ENCODE assay signal across 1 cellular context in genomic region chr21:45423968-45424853, GRCh38.
TF ChIP-seq lines count a peak whose summit lies in the region.

No MANE protein-coding gene starts in this region.

TF ChIP-seq in H1, 55 proteins besides CTCF, POLR2A, EP300 and RAD21:
- no peak for TF ChIP-seq KDM5A (IDR thresholded peaks at IDR 0.05; ENCODE audit: low read length)
- TF ChIP-seq BRCA1 (IDR thresholded peaks at IDR 0.05; ENCODE audit: low read depth, low read length), result no peak
- TF ChIP-seq GABPA (IDR thresholded peaks at IDR 0.05; ENCODE audit: borderline replicate concordance, insufficient read depth, low read length), result no peak
- TF ChIP-seq SP1 (IDR thresholded peaks at IDR 0.05; ENCODE audit: low read depth, low read length), result no peak
- TF ChIP-seq CHD1 (IDR thresholded peaks at IDR 0.05; ENCODE audit: low read depth, low read length), result no peak
- TF ChIP-seq HDAC6 (IDR thresholded peaks at IDR 0.05; ENCODE audit: low read depth, low read length), result no peak
- no peak for TF ChIP-seq CREB1 (IDR thresholded peaks at IDR 0.05)
- no peak for TF ChIP-seq MAFK (IDR thresholded peaks at IDR 0.05; ENCODE audit: low read depth, low read length)
- no peak for TF ChIP-seq KDM1A (IDR thresholded peaks at IDR 0.05; ENCODE audit: borderline replicate concordance, low read length)
- TF ChIP-seq SUZ12 (IDR thresholded peaks at IDR 0.05; ENCODE audit: low read length), result no peak
- TF ChIP-seq ASH2L (IDR thresholded peaks at IDR 0.05; ENCODE audit: low read length), result no peak
- TF ChIP-seq SIN3A (conservative IDR thresholded peaks at IDR 0.05 in 1 of 2, IDR thresholded peaks at IDR 0.05 in 1 of 2; ENCODE audit: low read depth in 1 of 2, low read length in 2 of 2), result no peak
- no peak for TF ChIP-seq EZH2 (IDR thresholded peaks at IDR 0.05; ENCODE audit: low read depth, low read length, severe bottlenecking)
- no peak for TF ChIP-seq POU5F1 (IDR thresholded peaks at IDR 0.05; ENCODE audit: low read depth, low read length)
- TF ChIP-seq SIRT6 (IDR thresholded peaks at IDR 0.05; ENCODE audit: low read length), result no peak
- no peak for TF ChIP-seq TAF7 (optimal IDR thresholded peaks at IDR 0.05; ENCODE audit: borderline replicate concordance, low read depth, low read length)
- TF ChIP-seq SP2 (IDR thresholded peaks at IDR 0.05; ENCODE audit: low read length), result no peak
- no peak for TF ChIP-seq MAX (IDR thresholded peaks at IDR 0.05)
- TF ChIP-seq, protein P1, sequence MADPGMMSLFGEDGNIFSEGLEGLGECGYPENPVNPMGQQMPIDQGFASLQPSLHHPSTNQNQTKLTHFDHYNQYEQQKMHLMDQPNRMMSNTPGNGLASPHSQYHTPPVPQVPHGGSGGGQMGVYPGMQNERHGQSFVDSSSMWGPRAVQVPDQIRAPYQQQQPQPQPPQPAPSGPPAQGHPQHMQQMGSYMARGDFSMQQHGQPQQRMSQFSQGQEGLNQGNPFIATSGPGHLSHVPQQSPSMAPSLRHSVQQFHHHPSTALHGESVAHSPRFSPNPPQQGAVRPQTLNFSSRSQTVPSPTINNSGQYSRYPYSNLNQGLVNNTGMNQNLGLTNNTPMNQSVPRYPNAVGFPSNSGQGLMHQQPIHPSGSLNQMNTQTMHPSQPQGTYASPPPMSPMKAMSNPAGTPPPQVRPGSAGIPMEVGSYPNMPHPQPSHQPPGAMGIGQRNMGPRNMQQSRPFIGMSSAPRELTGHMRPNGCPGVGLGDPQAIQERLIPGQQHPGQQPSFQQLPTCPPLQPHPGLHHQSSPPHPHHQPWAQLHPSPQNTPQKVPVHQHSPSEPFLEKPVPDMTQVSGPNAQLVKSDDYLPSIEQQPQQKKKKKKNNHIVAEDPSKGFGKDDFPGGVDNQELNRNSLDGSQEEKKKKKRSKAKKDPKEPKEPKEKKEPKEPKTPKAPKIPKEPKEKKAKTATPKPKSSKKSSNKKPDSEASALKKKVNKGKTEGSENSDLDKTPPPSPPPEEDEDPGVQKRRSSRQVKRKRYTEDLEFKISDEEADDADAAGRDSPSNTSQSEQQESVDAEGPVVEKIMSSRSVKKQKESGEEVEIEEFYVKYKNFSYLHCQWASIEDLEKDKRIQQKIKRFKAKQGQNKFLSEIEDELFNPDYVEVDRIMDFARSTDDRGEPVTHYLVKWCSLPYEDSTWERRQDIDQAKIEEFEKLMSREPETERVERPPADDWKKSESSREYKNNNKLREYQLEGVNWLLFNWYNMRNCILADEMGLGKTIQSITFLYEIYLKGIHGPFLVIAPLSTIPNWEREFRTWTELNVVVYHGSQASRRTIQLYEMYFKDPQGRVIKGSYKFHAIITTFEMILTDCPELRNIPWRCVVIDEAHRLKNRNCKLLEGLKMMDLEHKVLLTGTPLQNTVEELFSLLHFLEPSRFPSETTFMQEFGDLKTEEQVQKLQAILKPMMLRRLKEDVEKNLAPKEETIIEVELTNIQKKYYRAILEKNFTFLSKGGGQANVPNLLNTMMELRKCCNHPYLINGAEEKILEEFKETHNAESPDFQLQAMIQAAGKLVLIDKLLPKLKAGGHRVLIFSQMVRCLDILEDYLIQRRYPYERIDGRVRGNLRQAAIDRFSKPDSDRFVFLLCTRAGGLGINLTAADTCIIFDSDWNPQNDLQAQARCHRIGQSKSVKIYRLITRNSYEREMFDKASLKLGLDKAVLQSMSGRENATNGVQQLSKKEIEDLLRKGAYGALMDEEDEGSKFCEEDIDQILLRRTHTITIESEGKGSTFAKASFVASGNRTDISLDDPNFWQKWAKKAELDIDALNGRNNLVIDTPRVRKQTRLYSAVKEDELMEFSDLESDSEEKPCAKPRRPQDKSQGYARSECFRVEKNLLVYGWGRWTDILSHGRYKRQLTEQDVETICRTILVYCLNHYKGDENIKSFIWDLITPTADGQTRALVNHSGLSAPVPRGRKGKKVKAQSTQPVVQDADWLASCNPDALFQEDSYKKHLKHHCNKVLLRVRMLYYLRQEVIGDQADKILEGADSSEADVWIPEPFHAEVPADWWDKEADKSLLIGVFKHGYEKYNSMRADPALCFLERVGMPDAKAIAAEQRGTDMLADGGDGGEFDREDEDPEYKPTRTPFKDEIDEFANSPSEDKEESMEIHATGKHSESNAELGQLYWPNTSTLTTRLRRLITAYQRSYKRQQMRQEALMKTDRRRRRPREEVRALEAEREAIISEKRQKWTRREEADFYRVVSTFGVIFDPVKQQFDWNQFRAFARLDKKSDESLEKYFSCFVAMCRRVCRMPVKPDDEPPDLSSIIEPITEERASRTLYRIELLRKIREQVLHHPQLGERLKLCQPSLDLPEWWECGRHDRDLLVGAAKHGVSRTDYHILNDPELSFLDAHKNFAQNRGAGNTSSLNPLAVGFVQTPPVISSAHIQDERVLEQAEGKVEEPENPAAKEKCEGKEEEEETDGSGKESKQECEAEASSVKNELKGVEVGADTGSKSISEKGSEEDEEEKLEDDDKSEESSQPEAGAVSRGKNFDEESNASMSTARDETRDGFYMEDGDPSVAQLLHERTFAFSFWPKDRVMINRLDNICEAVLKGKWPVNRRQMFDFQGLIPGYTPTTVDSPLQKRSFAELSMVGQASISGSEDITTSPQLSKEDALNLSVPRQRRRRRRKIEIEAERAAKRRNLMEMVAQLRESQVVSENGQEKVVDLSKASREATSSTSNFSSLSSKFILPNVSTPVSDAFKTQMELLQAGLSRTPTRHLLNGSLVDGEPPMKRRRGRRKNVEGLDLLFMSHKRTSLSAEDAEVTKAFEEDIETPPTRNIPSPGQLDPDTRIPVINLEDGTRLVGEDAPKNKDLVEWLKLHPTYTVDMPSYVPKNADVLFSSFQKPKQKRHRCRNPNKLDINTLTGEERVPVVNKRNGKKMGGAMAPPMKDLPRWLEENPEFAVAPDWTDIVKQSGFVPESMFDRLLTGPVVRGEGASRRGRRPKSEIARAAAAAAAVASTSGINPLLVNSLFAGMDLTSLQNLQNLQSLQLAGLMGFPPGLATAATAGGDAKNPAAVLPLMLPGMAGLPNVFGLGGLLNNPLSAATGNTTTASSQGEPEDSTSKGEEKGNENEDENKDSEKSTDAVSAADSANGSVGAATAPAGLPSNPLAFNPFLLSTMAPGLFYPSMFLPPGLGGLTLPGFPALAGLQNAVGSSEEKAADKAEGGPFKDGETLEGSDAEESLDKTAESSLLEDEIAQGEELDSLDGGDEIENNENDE (IDR thresholded peaks at IDR 0.05; ENCODE audit: insufficient replicate concordance, low read length), result no peak
- no peak for TF ChIP-seq CEBPB (IDR thresholded peaks at IDR 0.05; ENCODE audit: low read depth, low read length)
TF ChIP-seq in H1: peak in this region for 0.
